ENCODE assay signal across 7 cellular contexts in the genomic region with DNA sequence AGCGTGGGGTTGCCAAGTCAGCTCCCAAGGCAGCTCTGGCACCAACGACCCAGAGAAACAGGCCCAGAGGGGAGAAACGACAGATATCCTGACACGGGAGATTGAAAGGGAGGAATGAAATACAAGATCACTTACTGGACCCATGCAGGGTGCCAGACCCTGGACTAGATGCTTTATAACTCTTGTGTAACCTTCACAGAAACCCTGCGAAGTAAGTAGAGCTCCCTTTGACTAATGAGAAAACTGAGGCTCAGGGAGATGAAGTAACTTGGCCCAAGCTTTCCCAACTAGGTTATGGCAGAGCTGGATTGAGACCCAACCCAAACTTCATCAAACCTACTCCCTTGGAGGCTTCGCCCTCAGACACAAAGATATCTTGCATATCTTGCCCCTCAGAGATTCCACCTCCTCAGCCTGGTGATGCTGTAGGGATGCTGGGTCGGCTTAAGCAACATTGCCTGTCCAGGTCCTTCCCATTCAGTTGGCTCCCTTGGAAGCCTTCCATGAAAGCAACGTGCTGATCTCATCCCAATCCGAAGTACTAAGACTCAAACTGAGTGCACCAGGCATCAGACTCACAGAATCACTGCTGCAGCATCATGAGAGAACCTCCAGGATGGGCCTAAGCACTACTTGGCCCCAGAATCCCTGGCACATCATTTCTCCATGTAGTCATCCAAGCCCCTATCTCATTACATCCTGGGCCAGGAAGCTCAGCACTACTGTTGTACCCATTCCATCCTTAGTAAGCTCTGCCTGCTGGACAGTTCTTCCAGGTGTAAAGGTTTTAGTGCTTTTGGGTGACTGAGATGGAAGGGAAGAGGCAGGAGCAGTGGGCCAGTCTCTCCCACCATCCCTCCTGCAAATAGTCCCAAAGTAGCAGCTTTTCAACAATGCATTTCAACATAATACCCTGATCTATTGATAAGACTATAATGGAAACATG. TPM values are rescaled to one million over a fixed set of nuclear protein-coding genes. Genes with fewer than 3 reads are reported as not detected.
A peak's percentile ranks its signal among the peaks of the same experiment; 100 is the strongest.
DNase-seq lines count a peak whose midpoint lies in the region; ATAC-seq and TF ChIP-seq lines count a peak whose summit lies in the region.

No MANE protein-coding gene starts in this region.

- TF ChIP-seq CTCF in glutamatergic neuron (IDR thresholded peaks at IDR 0.05; ENCODE audit: partially characterized antibody, unreplicated experiment), result no peak

- H3K27me3 ChIP-seq in HAP-1 (ENCODE audit: low read depth) (no peaks in the 10 kb centered on the region), skeletal muscle tissue (ENCODE audit: control insufficient read depth in 3 of 3, insufficient read depth in 3 of 3, low read length in 3 of 3) (peaks cover 30 to 36% (median 31%) of the 10 kb centered on the region in 3 donors)

- in situ Hi-C loops in HAP-1 (cut with MboI; ENCODE audit: low sequenced_read_pairs), result loop anchor here (25.0 kb wide), 2 partner anchors 291 to 416 kb away; partner anchors contain the start of gene NHLH1

- H3K27ac ChIP-seq in SK-N-MC (no peak overlapping the region), skeletal muscle tissue (ENCODE audit: low read depth, low read length) (no peak overlapping the region)

- H3K9ac ChIP-seq in SK-N-MC (ENCODE audit: insufficient read length), result no peak overlapping the region
- peak overlapping the region in 1 of 3 donors; percentile 45 for H3K9ac ChIP-seq in skeletal muscle tissue (ENCODE audit: low read depth in 1 of 3, low read length in 3 of 3)

- H3K4me1 ChIP-seq in HAP-1, result peaks cover 14% of the 10 kb centered on the region
- H3K4me1 ChIP-seq in skeletal muscle tissue (ENCODE audit: control insufficient read depth in 3 of 3, insufficient read depth in 3 of 3, low read length in 3 of 3), result peaks cover 10 to 11% (median 11%) of the 10 kb centered on the region in 3 donors

- DNase-seq in HAP-1 (ENCODE audit: low spot score in 2 of 2) (no peak), SK-N-MC (ENCODE audit: low read depth, low spot score) (no peak), glutamatergic neuron (no peak), NAMALWA (ENCODE audit: low spot score) (no peak), foreskin melanocyte (no peak)

- peaks cover 14% of the 10 kb centered on the region for H3K4me1 Mint-ChIP-seq in glutamatergic neuron (ENCODE audit: low read depth, unreplicated experiment)

- H3K27ac Mint-ChIP-seq in glutamatergic neuron (ENCODE audit: unreplicated experiment), result no peak overlapping the region

- peak overlapping the region; percentile 91 for H3K4me3 Mint-ChIP-seq in glutamatergic neuron (ENCODE audit: unreplicated experiment)

- no peak for ATAC-seq in GM21360 (IDR thresholded peaks at IDR 0.05; ENCODE audit: unreplicated experiment)

- H3K27me3 Mint-ChIP-seq in glutamatergic neuron (ENCODE audit: unreplicated experiment), result peaks cover 16% of the 10 kb centered on the region

- H3K9me3 ChIP-seq in HAP-1, result no peaks in the 10 kb centered on the region
- no peaks in the 10 kb centered on the region for H3K9me3 ChIP-seq in SK-N-MC (ENCODE audit: low read depth, low read length)
- H3K9me3 ChIP-seq in skeletal muscle tissue (ENCODE audit: control insufficient read depth in 3 of 3, low read length in 3 of 3), result no peaks in the 10 kb centered on the region

- no peaks in the 10 kb centered on the region for H3K36me3 Mint-ChIP-seq in glutamatergic neuron (ENCODE audit: unreplicated experiment)

- peaks cover 3% of the 10 kb centered on the region for H3K9me3 Mint-ChIP-seq in glutamatergic neuron (ENCODE audit: unreplicated experiment)

- H3K4me3 ChIP-seq in HAP-1 (peak overlapping the region; percentile 43), SK-N-MC (peak overlapping the region; percentile 83), skeletal muscle tissue (ENCODE audit: low read length in 3 of 3) (peak overlapping the region; percentile 59 to 67 (median 65))

- H3K36me3 ChIP-seq in HAP-1 (replicated peaks) (no peaks in the 10 kb centered on the region), SK-N-MC (ENCODE audit: insufficient read depth, low read length) (no peaks in the 10 kb centered on the region), skeletal muscle tissue (ENCODE audit: control insufficient read depth in 3 of 3, insufficient read depth in 3 of 3, low read length in 3 of 3) (no peaks in the 10 kb centered on the region)

RNA-seq across cellular contexts. Expression of gene IGSF9, which starts 1.1 kb away (rescaled TPM):
- total RNA-seq in glutamatergic neuron (ENCODE audit: unreplicated experiment) (23.4 TPM), skeletal muscle tissue (under 0.01 TPM)

RNA-seq across cellular contexts. Expression of gene SLAMF9, which starts 7.5 kb away (rescaled TPM):
- total RNA-seq in glutamatergic neuron (ENCODE audit: unreplicated experiment) (not detected), skeletal muscle tissue (not detected)

RNA-seq across cellular contexts. Expression of gene TAGLN2, which starts 21.2 kb away (rescaled TPM):
- total RNA-seq in glutamatergic neuron (ENCODE audit: unreplicated experiment), result 160 TPM
- total RNA-seq in skeletal muscle tissue, result 85.1 TPM

RNA-seq across cellular contexts. Expression of gene CFAP45, which starts 46.5 kb away (rescaled TPM):
- total RNA-seq in glutamatergic neuron (ENCODE audit: unreplicated experiment) (0.49 TPM), skeletal muscle tissue (not detected)

Comparison
In these comparisons a context has a peak if more than half of its experiments do, and no peak if none do; other contexts are left out.
1. RNA of gene IGSF9, which starts 1.1 kb away (total RNA-seq): 23.4 TPM in glutamatergic neuron (single experiment); under 0.01 TPM in skeletal muscle tissue (single experiment); every median in the first group is over 10 times any median in the second.
2. Peak in every context shown above with its lines, with median percentiles within 50 percentile points of each other: H3K4me3 ChIP-seq.